ENCODE assay signal across 9 cellular contexts in genomic region chr1:53121319-53122172, GRCh38. TPM values are rescaled to one million over a fixed set of nuclear protein-coding genes. Genes with fewer than 3 reads are reported as not detected.
DNase-seq lines count a peak whose midpoint lies in the region; ATAC-seq and TF ChIP-seq lines count a peak whose summit lies in the region.
"Had no signal": no experiment of that assay in that cellular context is flagged by ENCODE, and none has a peak within 500 bp of the region (broad histone marks: within the 10 kb centered on the region; RNA-seq: fewer than 3 reads in every experiment).

No MANE protein-coding gene starts in this region.

- peaks cover 0 to 53% (median 24%) of the 10 kb centered on the region in 3 donors for H3K4me1 ChIP-seq in esophagus squamous epithelium

- H3K27ac ChIP-seq in esophagus squamous epithelium = peak overlapping the region in 3 of 4 donors; percentile 23 to 76 (median 75)
- H3K27ac ChIP-seq: SK-N-MC had no signal

- H3K27me3 ChIP-seq in esophagus squamous epithelium = peaks cover 0 to 26% (median 0%) of the 10 kb centered on the region in 4 donors

- DNase-seq in GM03348 (ENCODE audit: low spot score) (peak; percentile 60), NCI-H2171 treated with DMSO at 0.1 percent for 48 hours (lab: John Stamatoyannopoulos, UW) (peak; percentile 94), esophagus squamous epithelium (lab: John Stamatoyannopoulos, UW) (no peak), retinal pigment epithelial cell (ENCODE audit: low read depth) (peak; percentile 79), G401 (ENCODE audit: low spot score) (no peak), HPDE6-E6E7 (ENCODE audit: extremely low spot score) (no peak), dermis blood vessel endothelial cell (no peak)

- intact Hi-C loops in esophagus squamous epithelium (cut with DNase I) = no loop called here

- WGBS in esophagus squamous epithelium, 2 donors = 52 to 58% methylated on average over 8 to 12 of the region's 18 CpGs

- ATAC-seq in GM18505 (IDR thresholded peaks at IDR 0.05; ENCODE audit: unreplicated experiment) = no peak

- H3K9me3 ChIP-seq in esophagus squamous epithelium = no peaks in the 10 kb centered on the region

- H3K4me3 ChIP-seq in esophagus squamous epithelium (no peak overlapping the region), retinal pigment epithelial cell (ENCODE audit: low read length) (no peak overlapping the region)
- H3K4me3 ChIP-seq: SK-N-MC had no signal

- TF ChIP-seq CTCF in esophagus squamous epithelium (IDR thresholded peaks at IDR 0.05) = no peak
- peak; percentile 20 for TF ChIP-seq CTCF in retinal pigment epithelial cell (conservative IDR thresholded peaks at IDR 0.05; ENCODE audit: low read depth, low read length)

- TF ChIP-seq POLR2A in esophagus squamous epithelium (IDR thresholded peaks at IDR 0.05) (no peak), GM18505 (IDR thresholded peaks at IDR 0.05; ENCODE audit: borderline replicate concordance, extremely low read depth, insufficient read depth, insufficient read length) (no peak)

- H3K36me3 ChIP-seq in esophagus squamous epithelium = no peaks in the 10 kb centered on the region

- in situ Hi-C loops in G401 (cut with HindIII; ENCODE audit: low sequenced_read_pairs) = no loop called here

RNA-seq across cellular contexts. Expression of gene SLC1A7, which starts 20.9 kb away (rescaled TPM):
- total RNA-seq in esophagus squamous epithelium = under 1 TPM in 1 of 4 donors, not detected in 3; 0.57 TPM
- total RNA-seq in G401 (2014; rRNA removed; shearing (Covaris generic)) = 0.27 TPM in 1 of 2 replicates, not detected in the other
- not detected in 2 replicates for total RNA-seq in dermis blood vessel endothelial cell

RNA-seq across cellular contexts. Expression of gene PODN, which starts 59.5 kb away (rescaled TPM):
- total RNA-seq in esophagus squamous epithelium = 100 to 1,000 TPM in 1 of 4 donors, 10 to 100 TPM in 2, 1 to 10 TPM in 1; 5.1 to 107 (median 19.0) TPM
- total RNA-seq in G401 (2014; rRNA removed; shearing (Covaris generic)) = not detected in 2 replicates
- total RNA-seq in dermis blood vessel endothelial cell = not detected in 2 replicates

Comparison
In these comparisons a context has a peak if more than half of its experiments do, and no peak if none do; other contexts are left out.
1. DNase-seq: peak in GM03348 (single experiment), NCI-H2171 treated with DMSO at 0.1 percent for 48 hours (single experiment) and retinal pigment epithelial cell (single experiment); none in esophagus squamous epithelium (single experiment), G401 (single experiment), HPDE6-E6E7 (single experiment) and dermis blood vessel endothelial cell (single experiment).